ENCODE assay signal across 1 cellular context in the genomic region with DNA sequence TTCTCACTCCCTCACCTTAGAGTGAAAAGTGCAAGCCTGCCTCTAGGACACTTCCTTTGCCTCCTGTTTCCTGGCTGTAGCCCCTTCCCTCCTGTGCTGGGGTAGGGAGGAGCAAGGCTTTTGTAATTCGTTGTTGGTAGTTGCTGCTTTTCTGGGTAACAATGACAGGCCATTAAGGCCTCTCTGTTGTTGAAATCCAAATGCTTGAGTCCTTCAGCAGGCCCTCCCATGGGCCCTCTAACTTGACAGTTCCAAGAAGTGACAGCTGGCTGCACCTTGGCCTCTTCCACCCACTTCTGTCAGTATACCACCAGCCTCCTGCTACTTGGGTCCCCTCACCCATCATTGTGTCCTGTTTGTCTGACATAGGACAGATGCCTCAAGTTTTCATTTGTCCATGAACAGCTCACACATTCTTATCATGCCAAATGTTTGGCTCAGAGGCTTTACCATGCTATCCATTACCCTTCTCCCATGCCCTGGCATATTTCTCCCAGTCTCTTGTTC.
TF ChIP-seq lines count a peak whose summit lies in the region.

No MANE protein-coding gene starts in this region.

TF ChIP-seq in WTC11, 78 proteins besides CTCF, POLR2A, EP300 and RAD21 (continued from another document):
- TF ChIP-seq, protein P1, sequence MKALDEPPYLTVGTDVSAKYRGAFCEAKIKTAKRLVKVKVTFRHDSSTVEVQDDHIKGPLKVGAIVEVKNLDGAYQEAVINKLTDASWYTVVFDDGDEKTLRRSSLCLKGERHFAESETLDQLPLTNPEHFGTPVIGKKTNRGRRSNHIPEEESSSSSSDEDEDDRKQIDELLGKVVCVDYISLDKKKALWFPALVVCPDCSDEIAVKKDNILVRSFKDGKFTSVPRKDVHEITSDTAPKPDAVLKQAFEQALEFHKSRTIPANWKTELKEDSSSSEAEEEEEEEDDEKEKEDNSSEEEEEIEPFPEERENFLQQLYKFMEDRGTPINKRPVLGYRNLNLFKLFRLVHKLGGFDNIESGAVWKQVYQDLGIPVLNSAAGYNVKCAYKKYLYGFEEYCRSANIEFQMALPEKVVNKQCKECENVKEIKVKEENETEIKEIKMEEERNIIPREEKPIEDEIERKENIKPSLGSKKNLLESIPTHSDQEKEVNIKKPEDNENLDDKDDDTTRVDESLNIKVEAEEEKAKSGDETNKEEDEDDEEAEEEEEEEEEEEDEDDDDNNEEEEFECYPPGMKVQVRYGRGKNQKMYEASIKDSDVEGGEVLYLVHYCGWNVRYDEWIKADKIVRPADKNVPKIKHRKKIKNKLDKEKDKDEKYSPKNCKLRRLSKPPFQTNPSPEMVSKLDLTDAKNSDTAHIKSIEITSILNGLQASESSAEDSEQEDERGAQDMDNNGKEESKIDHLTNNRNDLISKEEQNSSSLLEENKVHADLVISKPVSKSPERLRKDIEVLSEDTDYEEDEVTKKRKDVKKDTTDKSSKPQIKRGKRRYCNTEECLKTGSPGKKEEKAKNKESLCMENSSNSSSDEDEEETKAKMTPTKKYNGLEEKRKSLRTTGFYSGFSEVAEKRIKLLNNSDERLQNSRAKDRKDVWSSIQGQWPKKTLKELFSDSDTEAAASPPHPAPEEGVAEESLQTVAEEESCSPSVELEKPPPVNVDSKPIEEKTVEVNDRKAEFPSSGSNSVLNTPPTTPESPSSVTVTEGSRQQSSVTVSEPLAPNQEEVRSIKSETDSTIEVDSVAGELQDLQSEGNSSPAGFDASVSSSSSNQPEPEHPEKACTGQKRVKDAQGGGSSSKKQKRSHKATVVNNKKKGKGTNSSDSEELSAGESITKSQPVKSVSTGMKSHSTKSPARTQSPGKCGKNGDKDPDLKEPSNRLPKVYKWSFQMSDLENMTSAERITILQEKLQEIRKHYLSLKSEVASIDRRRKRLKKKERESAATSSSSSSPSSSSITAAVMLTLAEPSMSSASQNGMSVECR (CRISPR knock-in tag; IDR thresholded peaks at IDR 0.05; ENCODE audit: borderline replicate concordance) = peak; percentile 51; the same call in 1 of the 2 replicates
- peak; percentile 60; the same call in 1 of the 2 replicates for TF ChIP-seq TEAD1 (CRISPR knock-in tag; IDR thresholded peaks at IDR 0.05)
- TF ChIP-seq FOXK1 (CRISPR knock-in tag; IDR thresholded peaks at IDR 0.05) = peak; percentile 69
- TF ChIP-seq, protein P2, sequence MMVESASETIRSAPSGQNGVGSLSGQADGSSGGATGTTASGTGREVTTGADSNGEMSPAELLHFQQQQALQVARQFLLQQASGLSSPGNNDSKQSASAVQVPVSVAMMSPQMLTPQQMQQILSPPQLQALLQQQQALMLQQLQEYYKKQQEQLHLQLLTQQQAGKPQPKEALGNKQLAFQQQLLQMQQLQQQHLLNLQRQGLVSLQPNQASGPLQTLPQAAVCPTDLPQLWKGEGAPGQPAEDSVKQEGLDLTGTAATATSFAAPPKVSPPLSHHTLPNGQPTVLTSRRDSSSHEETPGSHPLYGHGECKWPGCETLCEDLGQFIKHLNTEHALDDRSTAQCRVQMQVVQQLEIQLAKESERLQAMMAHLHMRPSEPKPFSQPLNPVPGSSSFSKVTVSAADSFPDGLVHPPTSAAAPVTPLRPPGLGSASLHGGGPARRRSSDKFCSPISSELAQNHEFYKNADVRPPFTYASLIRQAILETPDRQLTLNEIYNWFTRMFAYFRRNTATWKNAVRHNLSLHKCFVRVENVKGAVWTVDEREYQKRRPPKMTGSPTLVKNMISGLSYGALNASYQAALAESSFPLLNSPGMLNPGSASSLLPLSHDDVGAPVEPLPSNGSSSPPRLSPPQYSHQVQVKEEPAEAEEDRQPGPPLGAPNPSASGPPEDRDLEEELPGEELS (CRISPR knock-in tag; IDR thresholded peaks at IDR 0.05) = peak; percentile 82; the same call in 1 of the 2 replicates
- peak; percentile 64; the same call in 1 of the 2 replicates for TF ChIP-seq ZBTB21 (CRISPR knock-in tag; IDR thresholded peaks at IDR 0.05; ENCODE audit: borderline replicate concordance)
